8 cellular contexts compared by ENCODE assay signal in the genomic region with DNA sequence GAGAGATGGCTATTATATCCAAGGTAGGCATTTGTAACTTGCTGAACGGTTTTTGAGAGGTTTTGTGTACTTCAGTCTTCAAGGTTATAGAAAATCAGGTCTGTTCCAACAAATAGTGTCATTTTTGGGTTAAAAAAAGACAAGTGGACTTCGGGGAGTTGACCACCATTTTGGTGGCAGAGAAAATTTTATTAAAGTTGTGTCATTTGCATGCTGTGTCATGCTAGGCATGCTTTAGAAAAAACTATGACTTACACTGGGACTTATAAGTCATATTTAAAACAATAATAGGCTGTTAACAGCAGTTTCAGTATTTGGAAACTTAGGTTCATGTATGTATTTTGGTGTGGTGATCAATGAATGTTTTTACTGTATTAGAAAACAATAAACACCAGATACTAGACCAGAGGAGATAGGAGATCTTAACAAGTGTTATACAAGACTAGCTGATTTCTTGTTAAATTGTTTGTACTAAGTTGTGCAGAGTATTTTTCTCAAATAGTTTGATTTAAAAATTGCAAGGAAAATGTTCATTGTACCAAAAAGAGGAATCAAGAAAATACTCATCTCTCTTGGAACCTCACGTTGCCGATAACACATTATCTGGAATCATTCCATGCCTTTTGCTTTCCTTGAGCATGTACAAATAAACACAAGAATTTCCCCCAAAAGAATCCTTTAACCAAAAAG. TPM values are rescaled to one million over a fixed set of nuclear protein-coding genes. Genes with fewer than 3 reads are reported as not detected.
DNase-seq lines count a peak whose midpoint lies in the region; ATAC-seq and TF ChIP-seq lines count a peak whose summit lies in the region.

No MANE protein-coding gene starts in this region.

- intact Hi-C loops in esophagus squamous epithelium (cut with DNase I) = no loop called here
- intact Hi-C loops in prostate gland (cut with DNase I) = no loop called here
- intact Hi-C loops in sciatic nerve (cut with DNase I) = no loop called here

- no peak for ATAC-seq in sciatic nerve

- H3K9me3 ChIP-seq in ES-I3 (ENCODE audit: control insufficient read depth, insufficient read depth, low read length) (no peaks in the 10 kb centered on the region), esophagus squamous epithelium (no peaks in the 10 kb centered on the region), prostate gland (no peaks in the 10 kb centered on the region)

- no peaks in the 10 kb centered on the region for H3K27me3 ChIP-seq in esophagus squamous epithelium
- no peaks in the 10 kb centered on the region for H3K27me3 ChIP-seq in prostate gland (replicated peaks; ENCODE audit: insufficient read depth)

- TF ChIP-seq POLR2A in esophagus squamous epithelium (IDR thresholded peaks at IDR 0.05) (no peak), prostate gland (IDR thresholded peaks at IDR 0.05) (no peak)

- H3K4me1 ChIP-seq in ES-I3 (ENCODE audit: insufficient read depth, low read length) = peaks cover 9% of the 10 kb centered on the region; the same call in 1 of the 2 replicates
- H3K4me1 ChIP-seq in esophagus squamous epithelium = peaks cover 0 to 39% (median 24%) of the 10 kb centered on the region in 3 donors
- no peaks in the 10 kb centered on the region for H3K4me1 ChIP-seq in prostate gland (replicated peaks)

- peak overlapping the region; percentile 80 to 97 (median 94) for H3K4me3 ChIP-seq in esophagus squamous epithelium
- H3K4me3 ChIP-seq in prostate gland = peak overlapping the region; percentile 83 to 95

- WGBS in esophagus squamous epithelium, 2 donors = 17 to 28% methylated on average over 4 of the region's 4 CpGs
- 29% methylated on average over 4 of the region's 4 CpGs for WGBS in prostate gland

- peak overlapping the region; percentile 85 for H3K9ac ChIP-seq in ES-I3 (ENCODE audit: low read depth, low read length)

- TF ChIP-seq CTCF in esophagus squamous epithelium (IDR thresholded peaks at IDR 0.05) (no peak), prostate gland (IDR thresholded peaks at IDR 0.05) (no peak)

- peaks cover 38% of the 10 kb centered on the region for H3K36me3 ChIP-seq in ES-I3 (ENCODE audit: insufficient read depth, low read length)
- peaks cover 0 to 49% (median 12%) of the 10 kb centered on the region in 3 donors for H3K36me3 ChIP-seq in esophagus squamous epithelium
- peaks cover 0 to 16% of the 10 kb centered on the region in 2 donors for H3K36me3 ChIP-seq in prostate gland

- peak overlapping the region; percentile 92 to 99 (median 98) for H3K27ac ChIP-seq in esophagus squamous epithelium
- H3K27ac ChIP-seq in prostate gland = no peak overlapping the region

- DNase-seq in RKO (ENCODE audit: low spot score) (peak; percentile 53), esophagus squamous epithelium (lab: John Stamatoyannopoulos, UW) (no peak), prostate gland (ENCODE audit: low spot score) (no peak), activated gamma-delta T cell (lab: John Stamatoyannopoulos, UW) (no peak), HK-2 (ENCODE audit: unreplicated experiment) (no peak), sciatic nerve (ENCODE audit: low spot score) (no peak)
- DNase-seq in stimulated activated CD4-positive, alpha-beta T cell treated with anti-CD3 and anti-CD28 coated beads, Interleukin-4, amount 100 ng/mL, for 4 hours = no peak

RNA-seq across cellular contexts. Expression of a gene that starts 1.4 kb away (rescaled TPM):
- total RNA-seq in esophagus squamous epithelium (100 to 1,000 TPM; 204 to 375 (median 325) TPM), prostate gland (100 to 1,000 TPM; 131 to 220 TPM), sciatic nerve (223 TPM)

RNA-seq across cellular contexts. Expression of a gene that starts 34.2 kb away (rescaled TPM):
- 10 to 100 TPM in 1 of 4 donors, 1 to 10 TPM in 3; 1.2 to 14.1 (median 4.1) TPM for total RNA-seq in esophagus squamous epithelium
- total RNA-seq in prostate gland = 10 to 100 TPM in 1 of 2 donors, 1 to 10 TPM in 1; 5.3 to 11.5 TPM
- total RNA-seq in sciatic nerve = 35.0 TPM

Comparison
In these comparisons a context has a peak if more than half of its experiments do, and no peak if none do; other contexts are left out.
1. H3K27ac ChIP-seq: peak in esophagus squamous epithelium (4 of 4); none in prostate gland (0 of 2).